ENCODE assay signal across 8 cellular contexts in genomic region chr20:36493801-36494114, GRCh38. TPM values are rescaled to one million over a fixed set of nuclear protein-coding genes. Genes with fewer than 3 reads are reported as not detected.
DNase-seq lines count a peak whose midpoint lies in the region; ATAC-seq, FAIRE-seq and TF ChIP-seq lines count a peak whose summit lies in the region.

No MANE protein-coding gene starts in this region.

- H3K4me3 ChIP-seq in kidney (ENCODE audit: low read length in 2 of 2), result no peak overlapping the region

- H3K27ac Mint-ChIP-seq in brain, result peak overlapping the region; percentile 51 to 91 (median 77)
- H3K27ac Mint-ChIP-seq in stimulated activated memory B cell treated with anti-CD40 and anti-IgM and Interleukin-4, amounts not matched to agents 10 μg/mL and 1 μg/mL and 100 μg/mL, for 72 hours, result peak overlapping the region; percentile 53

- no peak overlapping the region for H3K4me3 Mint-ChIP-seq in brain
- H3K4me3 Mint-ChIP-seq in stimulated activated memory B cell treated with anti-CD40 and anti-IgM and Interleukin-4, amounts not matched to agents 10 μg/mL and 1 μg/mL and 100 μg/mL, for 72 hours, result no peak overlapping the region

- DNase-seq in H54 (ENCODE audit: insufficient read length, low spot score) (peak; percentile 75), kidney (peak; percentile 86), NCI-H1048 (lab: John Stamatoyannopoulos, UW) (no peak), SKM-1 (lab: John Stamatoyannopoulos, UW; ENCODE audit: unreplicated experiment) (no peak), inferior parietal cortex (ENCODE audit: extremely low spot score) (no peak)
- DNase-seq in effector CD4-positive, alpha-beta T cell, result no peak

- ATAC-seq in stimulated activated memory B cell treated with anti-CD40 and anti-IgM and Interleukin-4, amounts not matched to agents 10 μg/mL and 1 μg/mL and 100 μg/mL, for 72 hours, result no peak

- H3K4me1 ChIP-seq in kidney (ENCODE audit: control insufficient read depth in 1 of 2, insufficient read depth in 1 of 2, low read depth in 1 of 2, low read length in 2 of 2), result peaks cover 7 to 14% of the 10 kb centered on the region in 2 donors

- no peaks in the 10 kb centered on the region for H3K27me3 Mint-ChIP-seq in brain
- no peaks in the 10 kb centered on the region for H3K27me3 Mint-ChIP-seq in stimulated activated memory B cell treated with anti-CD40 and anti-IgM and Interleukin-4, amounts not matched to agents 10 μg/mL and 1 μg/mL and 100 μg/mL, for 72 hours

- TF ChIP-seq POLR2A in H54 (IDR thresholded peaks at IDR 0.05; ENCODE audit: low read depth, low read length), result no peak

- no peak for TF ChIP-seq CTCF in brain (conservative IDR thresholded peaks at IDR 0.05)
- no peak for TF ChIP-seq CTCF in kidney (IDR thresholded peaks at IDR 0.05; ENCODE audit: borderline replicate concordance, extremely low read depth, insufficient read depth)

- intact Hi-C loops in kidney (cut with DNase I), result no loop called here

- FAIRE-seq in H54 (lab: Jason Lieb, UNC), result no peak
- FAIRE-seq in kidney (lab: Jason Lieb, UNC), result no peak

- peaks cover 58% of the 10 kb centered on the region for H3K4me1 Mint-ChIP-seq in brain
- H3K4me1 Mint-ChIP-seq in stimulated activated memory B cell treated with anti-CD40 and anti-IgM and Interleukin-4, amounts not matched to agents 10 μg/mL and 1 μg/mL and 100 μg/mL, for 72 hours, result peaks cover 41% of the 10 kb centered on the region

- H3K36me3 Mint-ChIP-seq in brain, result peaks cover 30% of the 10 kb centered on the region
- H3K36me3 Mint-ChIP-seq in stimulated activated memory B cell treated with anti-CD40 and anti-IgM and Interleukin-4, amounts not matched to agents 10 μg/mL and 1 μg/mL and 100 μg/mL, for 72 hours, result peaks cover 22% of the 10 kb centered on the region

- no peaks in the 10 kb centered on the region for H3K9me3 Mint-ChIP-seq in brain
- no peaks in the 10 kb centered on the region for H3K9me3 Mint-ChIP-seq in stimulated activated memory B cell treated with anti-CD40 and anti-IgM and Interleukin-4, amounts not matched to agents 10 μg/mL and 1 μg/mL and 100 μg/mL, for 72 hours

- H3K9ac ChIP-seq in kidney (ENCODE audit: low read length in 2 of 2), result no peak overlapping the region

- H3K9me3 ChIP-seq in kidney (ENCODE audit: control insufficient read depth in 1 of 2, low read length in 2 of 2), result no peaks in the 10 kb centered on the region

- no peak overlapping the region for H3K27ac ChIP-seq in kidney (ENCODE audit: low read depth in 2 of 2, low read length in 2 of 2)

- peaks cover 12 to 13% of the 10 kb centered on the region in 2 donors for H3K36me3 ChIP-seq in kidney (ENCODE audit: control insufficient read depth in 1 of 2, insufficient read depth in 2 of 2, low read length in 2 of 2)

RNA-seq across cellular contexts. Expression of gene MYL9, which starts 47.6 kb away (rescaled TPM):
- 52.8 TPM for polyA plus RNA-seq in brain (ENCODE audit: insufficient read depth, low read depth, low replicate concordance)
- 294 TPM for total RNA-seq in kidney
- 576 TPM for polyA plus RNA-seq in kidney (ENCODE audit: insufficient read depth, low read depth, low replicate concordance)

Comparison
In these comparisons a context has a peak if more than half of its experiments do, and no peak if none do; other contexts are left out.
1. DNase-seq: peak in H54 (single experiment) and kidney (single experiment); none in NCI-H1048 (single experiment), SKM-1 (single experiment), inferior parietal cortex (single experiment) and effector CD4-positive, alpha-beta T cell (single experiment).
2. RNA of gene MYL9, which starts 47.6 kb away (polyA plus RNA-seq): 576 TPM in kidney (single experiment); 52.8 TPM in brain (single experiment); every median in the first group is over 10 times any median in the second.